8 cellular contexts compared by ENCODE assay signal in the genomic region with DNA sequence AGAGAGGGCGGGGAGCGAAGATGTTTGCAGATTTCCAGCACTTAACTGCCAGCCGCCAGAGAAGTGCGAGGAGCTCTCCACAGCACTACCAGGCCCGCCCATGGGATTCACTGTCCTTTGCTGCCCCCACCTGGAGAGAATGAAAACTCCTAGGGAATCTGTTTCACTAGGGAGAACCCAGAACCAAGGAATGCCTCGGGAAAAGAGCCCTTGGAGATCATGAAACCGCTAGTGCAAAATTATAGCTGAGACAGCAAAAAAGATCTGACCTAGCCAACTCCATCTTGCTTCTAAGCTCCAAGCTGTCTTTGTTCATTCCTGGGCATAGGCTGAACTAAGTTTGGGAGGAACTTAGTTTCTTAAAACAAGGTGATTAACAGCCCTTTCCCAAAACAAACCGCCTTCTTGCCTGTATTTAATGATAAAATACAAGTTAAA.
A peak's percentile ranks its signal among the peaks of the same experiment; 100 is the strongest.
DNase-seq lines count a peak whose midpoint lies in the region; ATAC-seq and TF ChIP-seq lines count a peak whose summit lies in the region.

No MANE protein-coding gene starts in this region.

- peak; percentile 73 for TF ChIP-seq CTCF in GM12865 (IDR thresholded peaks at IDR 0.05; ENCODE audit: insufficient read depth, low read depth, low read length, missing control alignments)
- peak; percentile 87 for TF ChIP-seq CTCF in Loucy (conservative IDR thresholded peaks at IDR 0.05; ENCODE audit: low read length)
- TF ChIP-seq CTCF in neural cell (IDR thresholded peaks at IDR 0.05; ENCODE audit: poor library complexity, severe bottlenecking): peak; percentile 92

- H3K79me2 ChIP-seq in Loucy (ENCODE audit: insufficient read depth, low read length): no peaks in the 10 kb centered on the region
- H3K79me2 ChIP-seq in neural cell (replicated peaks; ENCODE audit: insufficient read depth, low read length): no peaks in the 10 kb centered on the region

- H3F3A ChIP-seq in Loucy (ENCODE audit: low read depth): no peaks in the 10 kb centered on the region
- H3F3A ChIP-seq in neural cell (ENCODE audit: insufficient read depth, low read length, poor library complexity, severe bottlenecking): no peaks in the 10 kb centered on the region

- H3K4me2 ChIP-seq in Loucy (ENCODE audit: low read depth, low read length, poor library complexity, severe bottlenecking) (no peak overlapping the region), neural cell (ENCODE audit: low read length) (no peak overlapping the region)

- H3K27me3 ChIP-seq in Loucy (ENCODE audit: insufficient read depth, low read length, poor library complexity, severe bottlenecking): no peaks in the 10 kb centered on the region
- H3K27me3 ChIP-seq in neural cell (ENCODE audit: insufficient read depth, low read depth, low read length): no peaks in the 10 kb centered on the region

- H3K9me3 ChIP-seq in Loucy (ENCODE audit: insufficient read depth, low read depth, low read length) (no peaks in the 10 kb centered on the region), neural cell (ENCODE audit: low read length) (no peaks in the 10 kb centered on the region)

- H4K20me1 ChIP-seq in Loucy (ENCODE audit: insufficient read depth, low read length, poor library complexity, severe bottlenecking) (no peaks in the 10 kb centered on the region), neural cell (ENCODE audit: insufficient read depth) (no peaks in the 10 kb centered on the region)

- no peaks in the 10 kb centered on the region for H3K36me3 ChIP-seq in Loucy (ENCODE audit: insufficient read depth, low read length)
- no peaks in the 10 kb centered on the region for H3K36me3 ChIP-seq in neural cell (ENCODE audit: insufficient read depth, low read length)

- H3K36me3 Mint-ChIP-seq in activated T-cell treated with anti-CD3 and anti-CD28 coated beads, Interleukin-2, amount 50 U/mL, for 72 hours (ENCODE audit: insufficient read depth in 2 of 2): no peaks in the 10 kb centered on the region

- H3K27ac Mint-ChIP-seq in activated T-cell treated with anti-CD3 and anti-CD28 coated beads, Interleukin-2, amount 50 U/mL, for 72 hours: no peak overlapping the region
- H3K27ac Mint-ChIP-seq in stimulated activated naive CD8-positive, alpha-beta T cell treated with anti-CD3 and anti-CD28 coated beads, Interleukin-15, amount 100 ng/mL, for 72 hours: no peak overlapping the region

- H3K4me1 ChIP-seq in Loucy (ENCODE audit: insufficient read depth, low read length, poor library complexity, severe bottlenecking): no peaks in the 10 kb centered on the region

- H3K27ac ChIP-seq in neural cell (ENCODE audit: low read length): no peak overlapping the region

- no peak for TF ChIP-seq EP300 in neural cell (conservative IDR thresholded peaks at IDR 0.05; ENCODE audit: poor library complexity, severe bottlenecking)

- ATAC-seq in activated T-cell treated with anti-CD3 and anti-CD28 coated beads, Interleukin-2, amount 50 U/mL, for 72 hours (replicated peaks in 1 of 2): peak; percentile 77 to 82
- peak; percentile 81 for ATAC-seq in stimulated activated naive CD8-positive, alpha-beta T cell treated with anti-CD3 and anti-CD28 coated beads, Interleukin-15, amount 100 ng/mL, for 72 hours
- no peak for ATAC-seq in GM19452 (IDR thresholded peaks at IDR 0.05; ENCODE audit: unreplicated experiment)

- H3K4me3 ChIP-seq in GM12865 (ENCODE audit: low read depth, low read length): no peak overlapping the region
- H3K4me3 ChIP-seq in Loucy (ENCODE audit: low read length, poor library complexity, severe bottlenecking): no peak overlapping the region
- H3K4me3 ChIP-seq in neural cell (ENCODE audit: low read length): no peak overlapping the region

- no peak overlapping the region for H3K9ac ChIP-seq in Loucy (ENCODE audit: low read depth, low read length, poor library complexity, severe bottlenecking)
- no peak overlapping the region for H3K9ac ChIP-seq in neural cell (ENCODE audit: low read length)

- no peaks in the 10 kb centered on the region for H3K27me3 Mint-ChIP-seq in activated T-cell treated with anti-CD3 and anti-CD28 coated beads, Interleukin-2, amount 50 U/mL, for 72 hours (ENCODE audit: low read depth)
- H3K27me3 Mint-ChIP-seq in stimulated activated naive CD8-positive, alpha-beta T cell treated with anti-CD3 and anti-CD28 coated beads, Interleukin-15, amount 100 ng/mL, for 72 hours: peaks cover 7% of the 10 kb centered on the region

- no peaks in the 10 kb centered on the region for H3K9me3 Mint-ChIP-seq in activated T-cell treated with anti-CD3 and anti-CD28 coated beads, Interleukin-2, amount 50 U/mL, for 72 hours
- no peaks in the 10 kb centered on the region for H3K9me3 Mint-ChIP-seq in stimulated activated naive CD8-positive, alpha-beta T cell treated with anti-CD3 and anti-CD28 coated beads, Interleukin-15, amount 100 ng/mL, for 72 hours

- H3K9me2 ChIP-seq in Loucy (replicated peaks; ENCODE audit: low read depth, low read length) (no peaks in the 10 kb centered on the region), neural cell (ENCODE audit: insufficient read depth, low read length) (no peaks in the 10 kb centered on the region)

- no peak overlapping the region for H2AFZ ChIP-seq in Loucy (ENCODE audit: low read length)
- no peak overlapping the region for H2AFZ ChIP-seq in neural cell (ENCODE audit: low read depth, low read length)

- H3K4me3 Mint-ChIP-seq in activated T-cell treated with anti-CD3 and anti-CD28 coated beads, Interleukin-2, amount 50 U/mL, for 72 hours: no peak overlapping the region
- no peak overlapping the region for H3K4me3 Mint-ChIP-seq in stimulated activated naive CD8-positive, alpha-beta T cell treated with anti-CD3 and anti-CD28 coated beads, Interleukin-15, amount 100 ng/mL, for 72 hours

- DNase-seq in GM12865 (ENCODE audit: low read depth) (peak; percentile 77), RPMI7951 (ENCODE audit: low read depth) (peak; percentile 86), fibroblast of peridontal ligament (ENCODE audit: extremely low read depth) (peak; percentile 90)
- DNase-seq in activated T-cell treated with anti-CD3 and anti-CD28 coated beads, Interleukin-2, amount 50 U/mL, for 72 hours: peak; percentile 64 to 77
- DNase-seq in stimulated activated naive CD8-positive, alpha-beta T cell treated with anti-CD3 and anti-CD28 coated beads, Interleukin-15, amount 100 ng/mL, for 72 hours: peak; percentile 57

- peaks cover 9% of the 10 kb centered on the region for H3K4me1 Mint-ChIP-seq in activated T-cell treated with anti-CD3 and anti-CD28 coated beads, Interleukin-2, amount 50 U/mL, for 72 hours (ENCODE audit: low read depth)
- peaks cover 23% of the 10 kb centered on the region for H3K4me1 Mint-ChIP-seq in stimulated activated naive CD8-positive, alpha-beta T cell treated with anti-CD3 and anti-CD28 coated beads, Interleukin-15, amount 100 ng/mL, for 72 hours

- peak; percentile 96 for TF ChIP-seq RAD21 in neural cell (conservative IDR thresholded peaks at IDR 0.05)

TF ChIP-seq in neural cell, 6 proteins besides CTCF, POLR2A, EP300 and RAD21:
- TF ChIP-seq, protein P1, sequence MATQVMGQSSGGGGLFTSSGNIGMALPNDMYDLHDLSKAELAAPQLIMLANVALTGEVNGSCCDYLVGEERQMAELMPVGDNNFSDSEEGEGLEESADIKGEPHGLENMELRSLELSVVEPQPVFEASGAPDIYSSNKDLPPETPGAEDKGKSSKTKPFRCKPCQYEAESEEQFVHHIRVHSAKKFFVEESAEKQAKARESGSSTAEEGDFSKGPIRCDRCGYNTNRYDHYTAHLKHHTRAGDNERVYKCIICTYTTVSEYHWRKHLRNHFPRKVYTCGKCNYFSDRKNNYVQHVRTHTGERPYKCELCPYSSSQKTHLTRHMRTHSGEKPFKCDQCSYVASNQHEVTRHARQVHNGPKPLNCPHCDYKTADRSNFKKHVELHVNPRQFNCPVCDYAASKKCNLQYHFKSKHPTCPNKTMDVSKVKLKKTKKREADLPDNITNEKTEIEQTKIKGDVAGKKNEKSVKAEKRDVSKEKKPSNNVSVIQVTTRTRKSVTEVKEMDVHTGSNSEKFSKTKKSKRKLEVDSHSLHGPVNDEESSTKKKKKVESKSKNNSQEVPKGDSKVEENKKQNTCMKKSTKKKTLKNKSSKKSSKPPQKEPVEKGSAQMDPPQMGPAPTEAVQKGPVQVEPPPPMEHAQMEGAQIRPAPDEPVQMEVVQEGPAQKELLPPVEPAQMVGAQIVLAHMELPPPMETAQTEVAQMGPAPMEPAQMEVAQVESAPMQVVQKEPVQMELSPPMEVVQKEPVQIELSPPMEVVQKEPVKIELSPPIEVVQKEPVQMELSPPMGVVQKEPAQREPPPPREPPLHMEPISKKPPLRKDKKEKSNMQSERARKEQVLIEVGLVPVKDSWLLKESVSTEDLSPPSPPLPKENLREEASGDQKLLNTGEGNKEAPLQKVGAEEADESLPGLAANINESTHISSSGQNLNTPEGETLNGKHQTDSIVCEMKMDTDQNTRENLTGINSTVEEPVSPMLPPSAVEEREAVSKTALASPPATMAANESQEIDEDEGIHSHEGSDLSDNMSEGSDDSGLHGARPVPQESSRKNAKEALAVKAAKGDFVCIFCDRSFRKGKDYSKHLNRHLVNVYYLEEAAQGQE (IDR thresholded peaks at IDR 0.05; ENCODE audit: borderline replicate concordance): no peak
- no peak for TF ChIP-seq EZH2 (IDR thresholded peaks at IDR 0.05; ENCODE audit: borderline replicate concordance, insufficient read depth, low read length, poor library complexity, severe bottlenecking)
- no peak for TF ChIP-seq POLR2AphosphoS5 (IDR thresholded peaks at IDR 0.05)
- TF ChIP-seq MXI1 (conservative IDR thresholded peaks at IDR 0.05; ENCODE audit: poor library complexity, severe bottlenecking): no peak
- peak; percentile 89 for TF ChIP-seq SMC3 (conservative IDR thresholded peaks at IDR 0.05; ENCODE audit: poor library complexity)
- no peak for TF ChIP-seq TAF1 (IDR thresholded peaks at IDR 0.05; ENCODE audit: low read depth)
